Comparison of ENCODE assay signal across 8 cellular contexts in genomic region chr4:1746265-1746691, GRCh38. TPM values are rescaled to one million over a fixed set of nuclear protein-coding genes. Genes with fewer than 3 reads are reported as not detected.
DNase-seq lines count a peak whose midpoint lies in the region; ATAC-seq and TF ChIP-seq lines count a peak whose summit lies in the region.

No MANE protein-coding gene starts in this region.

- H3K4me2 ChIP-seq in mesendoderm (ENCODE audit: low read length): no peak overlapping the region

- no peak for ATAC-seq in GM21576 (IDR thresholded peaks at IDR 0.05; ENCODE audit: unreplicated experiment)

- no peak overlapping the region for H3K4ac ChIP-seq in mesendoderm (ENCODE audit: low read depth, low read length)

- CTCF ChIA-PET in activated CD4-positive, alpha-beta T cell treated with anti-CD3 and anti-CD28 coated beads, Interleukin-2, amount 10 ng/mL, durations not matched to agents 7 days and 5 days (lab: Charles Lee): interaction anchor here (0.8 to 2.9 kb wide), 4 partner anchors 10 to 72 kb away, joined by 3 to 7 read pairs (median 4); no protein-coding TSS in a partner anchor

- no peak overlapping the region for H3K27ac Mint-ChIP-seq in CD14-positive monocyte
- no peak overlapping the region for H3K27ac Mint-ChIP-seq in activated CD4-positive, alpha-beta T cell treated with anti-CD3 and anti-CD28 coated beads, Interleukin-2, amount 10 ng/mL, durations not matched to agents 7 days and 5 days

- no peak overlapping the region for H2BK120ac ChIP-seq in mesendoderm (ENCODE audit: low read depth, low read length)

- POLR2A ChIA-PET in activated CD4-positive, alpha-beta T cell treated with anti-CD3 and anti-CD28 coated beads, Interleukin-2, amount 10 ng/mL, durations not matched to agents 7 days and 5 days (lab: Charles Lee): no interaction called here

- WGBS in mesendoderm (ENCODE audit: extremely low coverage, insufficient coverage, low lambda C conversion rate): no CpG with 5 or more reads among the region's 17 CpGs

- H3K4me1 Mint-ChIP-seq in CD14-positive monocyte: no peaks in the 10 kb centered on the region
- no peaks in the 10 kb centered on the region for H3K4me1 Mint-ChIP-seq in activated CD4-positive, alpha-beta T cell treated with anti-CD3 and anti-CD28 coated beads, Interleukin-2, amount 10 ng/mL, durations not matched to agents 7 days and 5 days

- intact Hi-C loops in CD14-positive monocyte (cut with micrococcal nuclease): loop anchor here (2.0 to 5.0 kb wide), 2 partner anchors 151 to 153 kb away; no protein-coding TSS in a partner anchor

- H3K4me3 Mint-ChIP-seq in CD14-positive monocyte: no peak overlapping the region
- H3K4me3 Mint-ChIP-seq in activated CD4-positive, alpha-beta T cell treated with anti-CD3 and anti-CD28 coated beads, Interleukin-2, amount 10 ng/mL, durations not matched to agents 7 days and 5 days: no peak overlapping the region

- no peak overlapping the region for H3K18ac ChIP-seq in mesendoderm (ENCODE audit: low read length)

- peak; percentile 82 for TF ChIP-seq CTCF in CD14-positive monocyte (IDR thresholded peaks at IDR 0.05)

- H3K9me3 Mint-ChIP-seq in CD14-positive monocyte: peaks cover 0 to 4% (median 0%) of the 10 kb centered on the region in 7 donors
- no peaks in the 10 kb centered on the region for H3K9me3 Mint-ChIP-seq in activated CD4-positive, alpha-beta T cell treated with anti-CD3 and anti-CD28 coated beads, Interleukin-2, amount 10 ng/mL, durations not matched to agents 7 days and 5 days

- H3K36me3 ChIP-seq in mesendoderm (ENCODE audit: control insufficient read depth, insufficient read depth, low read length): peaks cover 11% of the 10 kb centered on the region

- H3K79me2 ChIP-seq in mesendoderm (ENCODE audit: control insufficient read depth, insufficient read depth, low read length): no peaks in the 10 kb centered on the region

- H4K8ac ChIP-seq in mesendoderm (ENCODE audit: low read depth, low read length): no peak overlapping the region

- no peak overlapping the region for H3K23ac ChIP-seq in mesendoderm (ENCODE audit: low read length)

- no peak overlapping the region for H2AK5ac ChIP-seq in mesendoderm (ENCODE audit: low read length)

- H3K27ac ChIP-seq in mesendoderm (ENCODE audit: low read depth, low read length): no peak overlapping the region

- H2BK15ac ChIP-seq in mesendoderm (replicated peaks; ENCODE audit: low read depth): no peak overlapping the region

- DNase-seq in CD14-positive monocyte (ENCODE audit: low spot score) (no peak), H4 (ENCODE audit: low spot score) (peak; percentile 65), NCI-H446 (lab: John Stamatoyannopoulos, UW) (peak; percentile 7 to 62), dermis blood vessel endothelial cell (peak; percentile 88), mesendoderm (peak; percentile 92)
- DNase-seq in activated CD4-positive, alpha-beta T cell treated with anti-CD3 and anti-CD28 coated beads, Interleukin-2, amount 10 ng/mL, durations not matched to agents 7 days and 5 days: peak; percentile 77
- DNase-seq in stimulated activated CD8-positive, alpha-beta memory T cell treated with anti-CD3 and anti-CD28 coated beads, Interleukin-4, amount 100 ng/mL, for 24 hours (ENCODE audit: low read depth): peak; percentile 78

- H2BK5ac ChIP-seq in mesendoderm (ENCODE audit: low read length): no peak overlapping the region

- H3K27me3 ChIP-seq in mesendoderm (ENCODE audit: insufficient read depth, low read length, poor library complexity): no peaks in the 10 kb centered on the region

- no peak overlapping the region for H3K56ac ChIP-seq in mesendoderm (ENCODE audit: low read length)

- no peaks in the 10 kb centered on the region for H3K4me1 ChIP-seq in mesendoderm (ENCODE audit: control insufficient read depth, low read depth, low read length)

- H3K9ac ChIP-seq in mesendoderm (ENCODE audit: low read length): no peak overlapping the region

- H3K79me1 ChIP-seq in mesendoderm (ENCODE audit: low read length): no peaks in the 10 kb centered on the region

- H3K27me3 Mint-ChIP-seq in CD14-positive monocyte (ENCODE audit: low read depth in 3 of 3): peaks cover 1 to 6% (median 1%) of the 10 kb centered on the region in 3 donors
- H3K27me3 Mint-ChIP-seq in activated CD4-positive, alpha-beta T cell treated with anti-CD3 and anti-CD28 coated beads, Interleukin-2, amount 10 ng/mL, durations not matched to agents 7 days and 5 days: no peaks in the 10 kb centered on the region

- H4K5ac ChIP-seq in mesendoderm (ENCODE audit: low read length): no peak overlapping the region

- H3K4me3 ChIP-seq in mesendoderm (ENCODE audit: low read length): no peak overlapping the region

- H3K36me3 Mint-ChIP-seq in CD14-positive monocyte: peaks cover 38 to 45% of the 10 kb centered on the region in 2 donors
- peaks cover 19% of the 10 kb centered on the region for H3K36me3 Mint-ChIP-seq in activated CD4-positive, alpha-beta T cell treated with anti-CD3 and anti-CD28 coated beads, Interleukin-2, amount 10 ng/mL, durations not matched to agents 7 days and 5 days (ENCODE audit: low read depth)

RNA-seq across cellular contexts. Expression of gene TACC3, which starts 25.0 kb away (rescaled TPM):
- 10 to 100 TPM; 43.7 to 56.6 TPM for polyA plus RNA-seq in CD14-positive monocyte
- 22.3 and 22.6 TPM in 2 replicates for total RNA-seq in H4 (2014; rRNA removed; shearing (Covaris generic))
- total RNA-seq in activated CD4-positive, alpha-beta T cell treated with anti-CD3 and anti-CD28 coated beads, Interleukin-2, amount 10 ng/mL, durations not matched to agents 7 days and 5 days: 100 to 1,000 TPM; 301 to 305 TPM
- 13.4 and 34.2 TPM in 2 replicates for total RNA-seq in dermis blood vessel endothelial cell
- polyA plus RNA-seq in mesendoderm (2013, experiment 1 of 2): 125 TPM
- polyA plus RNA-seq in mesendoderm (2013, experiment 2 of 2): 122 TPM

RNA-seq across cellular contexts. Expression of gene TMEM129, which starts 25.2 kb away (rescaled TPM):
- polyA plus RNA-seq in CD14-positive monocyte: 10 to 100 TPM; 22.4 to 24.1 TPM
- 18.4 and 30.7 TPM in 2 replicates for total RNA-seq in H4 (2014; rRNA removed; shearing (Covaris generic))
- 10 to 100 TPM; 20.9 to 22.3 TPM for total RNA-seq in activated CD4-positive, alpha-beta T cell treated with anti-CD3 and anti-CD28 coated beads, Interleukin-2, amount 10 ng/mL, durations not matched to agents 7 days and 5 days
- total RNA-seq in dermis blood vessel endothelial cell: 34.7 and 44.8 TPM in 2 replicates
- 10.9 TPM for polyA plus RNA-seq in mesendoderm (2013, experiment 1 of 2)
- polyA plus RNA-seq in mesendoderm (2013, experiment 2 of 2): 10.7 TPM

RNA-seq across cellular contexts. Expression of gene SLBP, which starts 34.2 kb away (rescaled TPM):
- 10 to 100 TPM; 59.1 to 63.7 TPM for polyA plus RNA-seq in CD14-positive monocyte
- total RNA-seq in H4 (2014; rRNA removed; shearing (Covaris generic)): 165 and 185 TPM in 2 replicates
- total RNA-seq in activated CD4-positive, alpha-beta T cell treated with anti-CD3 and anti-CD28 coated beads, Interleukin-2, amount 10 ng/mL, durations not matched to agents 7 days and 5 days: 100 to 1,000 TPM; 116 to 137 TPM
- 61.5 and 62.8 TPM in 2 replicates for total RNA-seq in dermis blood vessel endothelial cell
- polyA plus RNA-seq in mesendoderm (2013, experiment 1 of 2): 43.5 TPM
- polyA plus RNA-seq in mesendoderm (2013, experiment 2 of 2): 43.0 TPM

RNA-seq across cellular contexts. Expression of gene FGFR3, which starts 46.8 kb away (rescaled TPM):
- not detected for polyA plus RNA-seq in CD14-positive monocyte
- 1.7 and 2.1 TPM in 2 replicates for total RNA-seq in H4 (2014; rRNA removed; shearing (Covaris generic))
- under 1 TPM; 0.25 to 0.27 TPM for total RNA-seq in activated CD4-positive, alpha-beta T cell treated with anti-CD3 and anti-CD28 coated beads, Interleukin-2, amount 10 ng/mL, durations not matched to agents 7 days and 5 days
- 1.1 and 1.4 TPM in 2 replicates for total RNA-seq in dermis blood vessel endothelial cell
- 8.0 TPM for polyA plus RNA-seq in mesendoderm (2013, experiment 1 of 2)
- 7.1 TPM for polyA plus RNA-seq in mesendoderm (2013, experiment 2 of 2)
